Comparison of ENCODE assay signal across 20 cellular contexts in genomic region chr17:80799553-80800403, GRCh38.
A peak's percentile ranks its signal among the peaks of the same experiment; 100 is the strongest.
DNase-seq lines count a peak whose midpoint lies in the region; ATAC-seq, FAIRE-seq and TF ChIP-seq lines count a peak whose summit lies in the region.
"Had no signal": no experiment of that assay in that cellular context is flagged by ENCODE, and none has a peak within 500 bp of the region (broad histone marks: within the 10 kb centered on the region; RNA-seq: fewer than 3 reads in every experiment).

No MANE protein-coding gene starts in this region.

- peaks cover 4 to 14% (median 11%) of the 10 kb centered on the region in 11 experiments; a peak in 13 of 22 replicates for H3K9me3 ChIP-seq in BLaER1 treated with 17β-estradiol and CSF1 and Interleukin-3, amounts not matched to agents 10 nM and 100 nM (replicated peaks in 1 of 11)
- H3K9me3 ChIP-seq in OCI-LY7 (ENCODE audit: low read length) (no peaks in the 10 kb centered on the region), kidney (ENCODE audit: control insufficient read depth in 1 of 2, low read length in 2 of 2) (no peaks in the 10 kb centered on the region), smooth muscle cell (replicated peaks; ENCODE audit: low read depth) (no peaks in the 10 kb centered on the region)
- no peaks in the 10 kb centered on the region for H3K9me3 ChIP-seq in CD4-positive, alpha-beta memory T cell (ENCODE audit: control insufficient read depth in 1 of 2, low read length in 2 of 2)
- H3K9me3 ChIP-seq: transverse colon had no signal

- WGBS in smooth muscle cell (ENCODE audit: low lambda C conversion rate), result 97% methylated on average over 34 of the region's 38 CpGs

- H3K4me3 Mint-ChIP-seq in GM23338, result no peak overlapping the region
- no peak overlapping the region for H3K4me3 Mint-ChIP-seq in CD4-positive, alpha-beta memory T cell
- H3K4me3 Mint-ChIP-seq: memory B cell; naive thymus-derived CD8-positive, alpha-beta T cell had no signal

- TF ChIP-seq CTCF in GM23338 (conservative IDR thresholded peaks at IDR 0.05; ENCODE audit: low read depth in 2 of 2) (no peak), OCI-LY7 (conservative IDR thresholded peaks at IDR 0.05; ENCODE audit: low read length) (no peak), kidney (IDR thresholded peaks at IDR 0.05; ENCODE audit: borderline replicate concordance, extremely low read depth, insufficient read depth) (no peak), smooth muscle cell (IDR thresholded peaks at IDR 0.05; ENCODE audit: borderline replicate concordance, insufficient read depth, poor library complexity, severe bottlenecking) (no peak)

- no peak for FAIRE-seq in kidney (lab: Jason Lieb, UNC)
- FAIRE-seq: frontal cortex had no signal

- H3K36me3 Mint-ChIP-seq in GM23338 (ENCODE audit: low read depth), result peaks cover 8% of the 10 kb centered on the region
- H3K36me3 Mint-ChIP-seq in CD4-positive, alpha-beta memory T cell, result peaks cover 9 to 18% of the 10 kb centered on the region in 2 donors

- no peak overlapping the region for H3K27ac ChIP-seq in BLaER1 treated with 17β-estradiol and CSF1 and Interleukin-3, amounts not matched to agents 10 nM and 100 nM
- H3K27ac ChIP-seq in GM23338 (ENCODE audit: low read depth) (no peak overlapping the region), OCI-LY7 (ENCODE audit: low read depth, low read length, poor library complexity, severe bottlenecking) (no peak overlapping the region), kidney (ENCODE audit: low read depth in 2 of 2, low read length in 2 of 2) (no peak overlapping the region), smooth muscle cell (ENCODE audit: low read depth) (no peak overlapping the region)
- no peak overlapping the region for H3K27ac ChIP-seq in CD4-positive, alpha-beta memory T cell (ENCODE audit: low read depth, low read length)
- H3K27ac ChIP-seq: cardiac muscle cell, transverse colon had no signal

- H3K4me1 ChIP-seq in BLaER1 treated with 17β-estradiol and CSF1 and Interleukin-3, amounts not matched to agents 10 nM and 100 nM, result peaks cover 0 to 19% (median 14%) of the 10 kb centered on the region in 10 experiments; a peak in 12 of 20 replicates
- no peaks in the 10 kb centered on the region for H3K4me1 ChIP-seq in GM23338 (ENCODE audit: insufficient read depth)
- H3K4me1 ChIP-seq in OCI-LY7 (ENCODE audit: insufficient read depth, low read length, poor library complexity, severe bottlenecking), result peaks cover 11% of the 10 kb centered on the region
- H3K4me1 ChIP-seq in kidney (ENCODE audit: control insufficient read depth in 1 of 2, insufficient read depth in 1 of 2, low read depth in 1 of 2, low read length in 2 of 2), result peaks cover 3 to 9% of the 10 kb centered on the region in 2 donors
- no peaks in the 10 kb centered on the region for H3K4me1 ChIP-seq in smooth muscle cell (ENCODE audit: low read depth)
- no peaks in the 10 kb centered on the region for H3K4me1 ChIP-seq in CD4-positive, alpha-beta memory T cell (ENCODE audit: insufficient read depth, low read length)

- H3K4me2 ChIP-seq in BLaER1 treated with 17β-estradiol and CSF1 and Interleukin-3, amounts not matched to agents 10 nM and 100 nM, result peak overlapping the region in 7 of 11 experiments; percentile 1 to 63 (median 44); a peak in 12 of 22 replicates
- no peak overlapping the region for H3K4me2 ChIP-seq in GM23338
- no peak overlapping the region for H3K4me2 ChIP-seq in OCI-LY7 (ENCODE audit: low read length)
- H3K4me2 ChIP-seq in smooth muscle cell, result no peak overlapping the region

- peaks cover 0 to 99% (median 71%) of the 10 kb centered on the region in 11 experiments; a peak in 17 of 22 replicates for H4K20me1 ChIP-seq in BLaER1 treated with 17β-estradiol and CSF1 and Interleukin-3, amounts not matched to agents 10 nM and 100 nM
- H4K20me1 ChIP-seq in GM23338 (replicated peaks; ENCODE audit: insufficient read depth), result no peaks in the 10 kb centered on the region; the same call in 1 of the 2 replicates
- H4K20me1 ChIP-seq in OCI-LY7 (ENCODE audit: insufficient read depth, low read length), result no peaks in the 10 kb centered on the region
- H4K20me1 ChIP-seq in smooth muscle cell (ENCODE audit: low read depth), result no peaks in the 10 kb centered on the region

- DNase-seq in GM23338 (ENCODE audit: low spot score) (no peak), OCI-LY7 (ENCODE audit: low spot score) (peak; percentile 77), kidney (peak; percentile 69), smooth muscle cell (lab: John Stamatoyannopoulos, UW; ENCODE audit: unreplicated experiment) (no peak)
- DNase-seq in CD4-positive, alpha-beta memory T cell, result no peak
- DNase-seq: COR-L47; erythroblast; naive thymus-derived CD8-positive, alpha-beta T cell; NCI-H1417 treated with DMSO at 0.1 percent for 48 hours; NCI-H2227 treated with DMSO at 0.1 percent for 48 hours; stimulated activated naive CD8-positive, alpha-beta T cell treated with anti-CD3 and anti-CD28 coated beads, Interleukin-15, Interleukin-2, amounts not matched to agents 100 U/mL and 50 U/mL, for 24 hours; transverse colon had no signal

- H3K27ac Mint-ChIP-seq in GM23338, result 0 out of 2 replicates have a peak overlapping the region, but pooled peaks have one; percentile 48
- peak overlapping the region in 1 of 7 donors; percentile 29 for H3K27ac Mint-ChIP-seq in CD4-positive, alpha-beta memory T cell
- H3K27ac Mint-ChIP-seq: memory B cell had no signal

- H3K27me3 ChIP-seq in BLaER1 treated with 17β-estradiol and CSF1 and Interleukin-3, amounts not matched to agents 10 nM and 100 nM, result peaks cover 0 to 11% (median 6%) of the 10 kb centered on the region in 11 experiments; a peak in 9 of 22 replicates
- H3K27me3 ChIP-seq in GM23338 (ENCODE audit: insufficient read depth) (no peaks in the 10 kb centered on the region), smooth muscle cell (ENCODE audit: low read depth) (no peaks in the 10 kb centered on the region)
- H3K27me3 ChIP-seq in CD4-positive, alpha-beta memory T cell (ENCODE audit: insufficient read depth, low read length), result no peaks in the 10 kb centered on the region
- H3K27me3 ChIP-seq: cardiac muscle cell, transverse colon had no signal

- H2AFZ ChIP-seq in GM23338, result no peak overlapping the region
- no peak overlapping the region for H2AFZ ChIP-seq in OCI-LY7 (ENCODE audit: low read length)
- no peak overlapping the region for H2AFZ ChIP-seq in smooth muscle cell (ENCODE audit: low read depth)

- peaks cover 11 to 63% (median 30%) of the 10 kb centered on the region in 11 experiments; a peak in 21 of 22 replicates for H3K36me3 ChIP-seq in BLaER1 treated with 17β-estradiol and CSF1 and Interleukin-3, amounts not matched to agents 10 nM and 100 nM
- H3K36me3 ChIP-seq in GM23338 (ENCODE audit: insufficient read depth), result no peaks in the 10 kb centered on the region
- peaks cover 15% of the 10 kb centered on the region for H3K36me3 ChIP-seq in OCI-LY7 (ENCODE audit: insufficient read depth, low read length)
- no peaks in the 10 kb centered on the region for H3K36me3 ChIP-seq in kidney (ENCODE audit: control insufficient read depth in 1 of 2, insufficient read depth in 2 of 2, low read length in 2 of 2)
- H3K36me3 ChIP-seq in smooth muscle cell (ENCODE audit: low read depth), result no peaks in the 10 kb centered on the region
- peaks cover 3% of the 10 kb centered on the region for H3K36me3 ChIP-seq in CD4-positive, alpha-beta memory T cell (ENCODE audit: insufficient read depth, low read length)
- H3K36me3 ChIP-seq: cardiac muscle cell, transverse colon had no signal

- intact Hi-C loops in OCI-LY7 (cut with micrococcal nuclease; ENCODE audit: unreplicated experiment) (no loop called here), kidney (cut with DNase I) (no loop called here)
- intact Hi-C loops in CD4-positive, alpha-beta memory T cell (cut with micrococcal nuclease), result no loop called here

- CTCF ChIA-PET in OCI-LY7 (lab: Charles Lee; ENCODE audit: unreplicated experiment), result interaction anchor here (0.7 kb wide), 1 partner anchor 47 kb away, joined by 4 read pairs; no protein-coding TSS in a partner anchor
- CTCF ChIA-PET in CD4-positive, alpha-beta memory T cell (lab: Charles Lee; ENCODE audit: partially characterized antibody), result interaction anchor here (1.6 kb wide), 1 partner anchor 10 kb away, joined by 5 read pairs; no protein-coding TSS in a partner anchor

- no TSS peak for BruUV-seq in OCI-LY7 (replicated peaks; lab: Mats Ljungman, UMichigan)

- ATAC-seq in GM23338, result no peak
- no peak for ATAC-seq in HG03097 (IDR thresholded peaks at IDR 0.05; ENCODE audit: low FRiP score, unreplicated experiment)
- no peak for ATAC-seq in SK-N-SH treated with all-trans-retinoic acid at 6 μM for 48 hours
- ATAC-seq: Right ventricle myocardium inferior; stimulated activated naive CD8-positive, alpha-beta T cell treated with anti-CD3 and anti-CD28 coated beads, Interleukin-15, Interleukin-2, amounts not matched to agents 100 U/mL and 50 U/mL, for 24 hours had no signal

- no peak overlapping the region for H3K9ac ChIP-seq in BLaER1 treated with 17β-estradiol and CSF1 and Interleukin-3, amounts not matched to agents 10 nM and 100 nM
- H3K9ac ChIP-seq in kidney (ENCODE audit: low read length in 2 of 2) (no peak overlapping the region), smooth muscle cell (ENCODE audit: low read depth) (no peak overlapping the region)

- H3K27me3 Mint-ChIP-seq in GM23338 (ENCODE audit: insufficient read depth, low read depth, poor library complexity), result peaks cover 9% of the 10 kb centered on the region
- no peaks in the 10 kb centered on the region for H3K27me3 Mint-ChIP-seq in CD4-positive, alpha-beta memory T cell
- H3K27me3 Mint-ChIP-seq: memory B cell; naive thymus-derived CD8-positive, alpha-beta T cell; progenitor cell of endocrine pancreas had no signal

- no peak overlapping the region for H3K4me3 ChIP-seq in BLaER1 treated with 17β-estradiol and CSF1 and Interleukin-3, amounts not matched to agents 10 nM and 100 nM
- no peak overlapping the region for H3K4me3 ChIP-seq in GM23338
- H3K4me3 ChIP-seq in OCI-LY7 (ENCODE audit: low read depth, low read length, poor library complexity, severe bottlenecking), result no peak overlapping the region
- no peak overlapping the region for H3K4me3 ChIP-seq in kidney (ENCODE audit: low read length in 2 of 2)
- H3K4me3 ChIP-seq in smooth muscle cell, result no peak overlapping the region
- no peak overlapping the region for H3K4me3 ChIP-seq in CD4-positive, alpha-beta memory T cell (ENCODE audit: low read length in 2 of 2)
- H3K4me3 ChIP-seq: cardiac muscle cell, transverse colon had no signal

- 0 out of 2 replicates have a peak, but pooled peaks cover 3% of the 10 kb centered on the region for H3K79me2 ChIP-seq in GM23338 (replicated peaks; ENCODE audit: insufficient read depth)
- no peaks in the 10 kb centered on the region for H3K79me2 ChIP-seq in OCI-LY7 (ENCODE audit: insufficient read depth, low read depth, low read length)
- no peaks in the 10 kb centered on the region for H3K79me2 ChIP-seq in smooth muscle cell (ENCODE audit: low read depth)

- H3K9me3 Mint-ChIP-seq in GM23338, result no peaks in the 10 kb centered on the region
- no peaks in the 10 kb centered on the region for H3K9me3 Mint-ChIP-seq in CD4-positive, alpha-beta memory T cell
- H3K9me3 Mint-ChIP-seq: memory B cell; naive thymus-derived CD8-positive, alpha-beta T cell had no signal

- peaks cover 7% of the 10 kb centered on the region; the same call in 2 of the 3 replicates for H3K4me1 Mint-ChIP-seq in GM23338
- peaks cover 2 to 20% (median 15%) of the 10 kb centered on the region in 4 donors for H3K4me1 Mint-ChIP-seq in CD4-positive, alpha-beta memory T cell
- H3K4me1 Mint-ChIP-seq: memory B cell had no signal

- H3F3A ChIP-seq in GM23338 (replicated peaks; ENCODE audit: low read depth) (no peaks in the 10 kb centered on the region), smooth muscle cell (ENCODE audit: low read depth) (no peaks in the 10 kb centered on the region)

- H3K9me2 ChIP-seq in GM23338 (ENCODE audit: insufficient read depth) (no peaks in the 10 kb centered on the region), OCI-LY7 (ENCODE audit: insufficient read depth, low read length) (no peaks in the 10 kb centered on the region)

- POLR2A ChIA-PET in OCI-LY7 (lab: Charles Lee), result no interaction called here
- POLR2A ChIA-PET in CD4-positive, alpha-beta memory T cell (lab: Charles Lee; ENCODE audit: partially characterized antibody), result interaction anchor here (1.9 kb wide), 1 partner anchor 10 kb away, joined by 4 read pairs; no protein-coding TSS in a partner anchor

Comparison
In these comparisons a context has a peak if more than half of its experiments do, and no peak if none do; other contexts are left out.
1. H3K4me2 ChIP-seq: peak in BLaER1 treated with 17β-estradiol and CSF1 and Interleukin-3, amounts not matched to agents 10 nM and 100 nM (7 of 11); none in GM23338 (single experiment), OCI-LY7 (single experiment) and smooth muscle cell (single experiment).
2. DNase-seq: peak in OCI-LY7 (single experiment) and kidney (single experiment); none in GM23338 (single experiment), smooth muscle cell (single experiment) and CD4-positive, alpha-beta memory T cell (0 of 5).